ENCODE assay signal across 8 cellular contexts in the genomic region with DNA sequence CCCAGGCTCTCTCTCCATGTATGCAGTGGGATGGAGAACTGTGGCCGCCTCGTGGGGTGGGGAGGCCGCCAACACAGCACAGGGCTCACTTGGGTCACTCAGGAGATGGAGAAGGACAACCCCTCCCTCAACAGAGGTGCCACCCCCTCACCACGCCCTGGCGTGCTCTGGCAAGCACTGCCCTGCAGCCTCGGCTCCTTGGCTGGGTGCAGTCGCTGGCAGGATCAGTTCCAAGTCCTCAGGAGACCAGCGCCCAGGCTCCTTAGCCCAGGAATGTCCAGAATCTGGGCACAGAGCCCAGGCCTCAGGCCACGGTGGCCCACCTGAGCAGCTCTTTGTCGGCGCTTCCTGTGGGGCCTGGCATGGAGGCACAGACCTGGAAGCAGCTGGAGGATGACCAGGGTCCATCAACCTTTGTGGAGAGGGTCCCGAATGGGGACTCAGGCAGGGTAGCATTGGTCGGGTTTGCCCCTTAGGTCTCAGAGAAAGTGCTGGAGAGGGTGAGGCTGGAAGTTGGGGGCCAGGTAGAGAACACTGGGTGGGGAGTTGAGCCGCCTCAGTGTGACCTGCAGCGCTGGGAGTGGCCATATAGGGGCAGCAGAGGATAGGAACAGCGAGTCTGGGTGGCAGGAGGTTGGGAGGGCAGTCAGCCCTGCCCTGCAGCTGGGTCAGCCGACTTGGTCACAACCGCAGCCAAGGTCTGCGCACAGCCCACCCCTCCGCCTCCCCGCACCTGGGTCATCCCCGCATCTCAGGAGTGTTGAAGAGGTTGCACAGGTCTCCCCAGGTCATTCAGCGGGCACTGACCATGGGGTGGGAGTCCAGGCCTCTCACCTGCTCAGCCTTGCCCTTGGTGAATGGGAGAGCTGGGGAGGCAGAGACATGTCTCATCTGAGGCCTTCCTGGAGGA. TPM values are rescaled to one million over a fixed set of nuclear protein-coding genes. Genes with fewer than 3 reads are reported as not detected.
DNase-seq lines count a peak whose midpoint lies in the region; ATAC-seq, FAIRE-seq and TF ChIP-seq lines count a peak whose summit lies in the region.

No MANE protein-coding gene starts in this region.

- peak overlapping the region; percentile 35 for H3K9ac ChIP-seq in keratinocyte (ENCODE audit: control insufficient read depth, extremely low read depth, insufficient read depth, low read length)

- no peaks in the 10 kb centered on the region for H3K9me3 Mint-ChIP-seq in Caco-2 (ENCODE audit: unreplicated experiment)
- no peaks in the 10 kb centered on the region for H3K9me3 Mint-ChIP-seq in MCF 10A (ENCODE audit: unreplicated experiment)

- POLR2A ChIA-PET in Caco-2 (lab: Charles Lee), result no interaction called here
- POLR2A ChIA-PET in MCF 10A (lab: Yijun Ruan, JAX), result interaction anchor here (0.5 to 1.9 kb wide), 5 partner anchors 19 to 101 kb away, joined by 3 to 13 read pairs (median 3); a partner anchor contains a TSS

- H3K9me3 ChIP-seq in Caco-2 (peaks cover 4% of the 10 kb centered on the region; the same call in 1 of the 2 replicates), keratinocyte (ENCODE audit: control insufficient read depth, low read depth, low read length) (no peaks in the 10 kb centered on the region)

- no peak overlapping the region for H3K27ac ChIP-seq in keratinocyte (ENCODE audit: control insufficient read depth, insufficient read depth, low read length)

- dilution Hi-C loops in keratinocyte (cut with MboI; ENCODE audit: extremely low pct_ligation_motif_present, low sequenced_read_pairs), result no loop called here

- H3K27ac Mint-ChIP-seq in Caco-2 (ENCODE audit: unreplicated experiment) (peak overlapping the region; percentile 60), MCF 10A (ENCODE audit: low read depth, unreplicated experiment) (peak overlapping the region; percentile 82)

- H3K36me3 ChIP-seq in Caco-2 (ENCODE audit: control insufficient read depth, insufficient read depth, low read length) (no peaks in the 10 kb centered on the region), keratinocyte (ENCODE audit: control insufficient read depth in 2 of 2, extremely low read depth in 1 of 2, insufficient read depth in 2 of 2, low read length in 2 of 2) (no peaks in the 10 kb centered on the region)

- peak; percentile 82 for FAIRE-seq in keratinocyte (lab: Jason Lieb, UNC)

- H3K9me1 ChIP-seq in keratinocyte (ENCODE audit: control insufficient read depth, extremely low read depth, insufficient read depth, low read length), result no peaks in the 10 kb centered on the region

- BruUV-seq in Caco-2 (replicated peaks; lab: Mats Ljungman, UMichigan), result no TSS peak
- no TSS peak for BruUV-seq in MCF 10A (replicated peaks; lab: Mats Ljungman, UMichigan)

- H3K4me1 ChIP-seq in Caco-2 (peaks cover 18% of the 10 kb centered on the region; the same call in 1 of the 2 replicates), keratinocyte (ENCODE audit: control insufficient read depth, extremely low read depth, insufficient read depth, low read length) (peaks cover 10% of the 10 kb centered on the region)

- intact Hi-C loops in Caco-2 (cut with micrococcal nuclease; ENCODE audit: unreplicated experiment), result loop anchor here (1.0 to 2.0 kb wide), 2 partner anchors 58 to 69 kb away; no protein-coding TSS in a partner anchor
- intact Hi-C loops in MCF 10A (cut with micrococcal nuclease), result loop anchor here (1.0 to 5.0 kb wide), 2 partner anchors 56 to 207 kb away; a partner anchor contains a TSS

- CTCF ChIA-PET in Caco-2 (lab: Charles Lee) (interaction anchor here (0.5 to 2.4 kb wide), 7 partner anchors 9 to 128 kb away, joined by 3 to 51 read pairs (median 4); a partner anchor contains a TSS), MCF 10A (lab: Yijun Ruan, JAX) (interaction anchor here (0.6 to 2.8 kb wide), 23 partner anchors 9 to 332 kb away, joined by 3 to 23 read pairs (median 5); a partner anchor contains a TSS)

- peak overlapping the region; percentile 54 for H3K4me2 ChIP-seq in keratinocyte (ENCODE audit: control insufficient read depth, extremely low read depth, insufficient read depth, low read depth, low read length)

- H3K4me1 Mint-ChIP-seq in Caco-2 (ENCODE audit: low read depth, unreplicated experiment) (peaks cover 25% of the 10 kb centered on the region), MCF 10A (ENCODE audit: insufficient read depth, unreplicated experiment) (peaks cover 32% of the 10 kb centered on the region)

- H3K27me3 Mint-ChIP-seq in Caco-2 (ENCODE audit: insufficient read depth, unreplicated experiment) (no peaks in the 10 kb centered on the region), MCF 10A (ENCODE audit: insufficient read depth, unreplicated experiment) (no peaks in the 10 kb centered on the region)

- in situ Hi-C loops in SK-MEL-5 (cut with HindIII; ENCODE audit: low pct_unique_long_range_greater_than_20kb, low sequenced_read_pairs), result no loop called here

- no peaks in the 10 kb centered on the region for H3K27me3 ChIP-seq in Caco-2 (replicated peaks; ENCODE audit: control insufficient read depth, insufficient read depth, low read length)
- no peaks in the 10 kb centered on the region for H3K27me3 ChIP-seq in keratinocyte (ENCODE audit: control insufficient read depth, extremely low read depth, insufficient read depth, low read length)

- H3K4me3 Mint-ChIP-seq in Caco-2 (ENCODE audit: unreplicated experiment) (no peak overlapping the region), MCF 10A (ENCODE audit: unreplicated experiment) (peak overlapping the region; percentile 56)

- peak; percentile 69 to 81 for DNase-seq in Caco-2
- DNase-seq in SK-MEL-5 (ENCODE audit: low read depth, low spot score), result peak; percentile 76
- peak; percentile 88 for DNase-seq in MCF 10A (ENCODE audit: unreplicated experiment)
- DNase-seq in keratinocyte (ENCODE audit: low read depth, low spot score), result peak; percentile 53
- DNase-seq in stimulated activated CD4-positive, alpha-beta T cell treated with anti-CD3 and anti-CD28 coated beads, Interleukin-15, amount 100 ng/mL, for 24 hours, result peak; percentile 63

- no peaks in the 10 kb centered on the region for H3K79me2 ChIP-seq in keratinocyte (ENCODE audit: control insufficient read depth, insufficient read depth, low read length)

- H3K4me3 ChIP-seq in Caco-2 (ENCODE audit: low read depth, low read length) (no peak overlapping the region), keratinocyte (ENCODE audit: control insufficient read depth in 2 of 3, extremely low read depth in 1 of 3, insufficient read depth in 2 of 3, low read depth in 1 of 3, low read length in 3 of 3) (no peak overlapping the region)

- H3K36me3 Mint-ChIP-seq in Caco-2 (ENCODE audit: insufficient read depth, unreplicated experiment) (peaks cover 10% of the 10 kb centered on the region), MCF 10A (ENCODE audit: insufficient read depth, unreplicated experiment) (peaks cover 7% of the 10 kb centered on the region)

- ATAC-seq in HG03175 (IDR thresholded peaks at IDR 0.05; ENCODE audit: unreplicated experiment) (peak; percentile 43), GM21723 (IDR thresholded peaks at IDR 0.05; ENCODE audit: unreplicated experiment) (no peak), GM21619 (IDR thresholded peaks at IDR 0.05; ENCODE audit: unreplicated experiment) (no peak)

- no peaks in the 10 kb centered on the region for H4K20me1 ChIP-seq in keratinocyte (ENCODE audit: control insufficient read depth, extremely low read depth, insufficient read depth, low read length)

- peak; percentile 88 to 93 for TF ChIP-seq CTCF in Caco-2 (IDR thresholded peaks at IDR 0.05; ENCODE audit: insufficient read depth in 1 of 2, low read depth in 1 of 2, low read length in 1 of 2, severe bottlenecking in 1 of 2, unreplicated experiment in 1 of 2)
- TF ChIP-seq CTCF in MCF 10A (IDR thresholded peaks at IDR 0.05; ENCODE audit: unreplicated experiment), result peak; percentile 93
- TF ChIP-seq CTCF in keratinocyte (optimal IDR thresholded peaks at IDR 0.05 in 1 of 3, IDR thresholded peaks at IDR 0.05 in 1 of 3, conservative IDR thresholded peaks at IDR 0.05 in 1 of 3; ENCODE audit: extremely low read depth in 1 of 3, insufficient read depth in 2 of 3, low read length in 3 of 3), result peak; percentile 92 to 99 (median 94)

- peak overlapping the region; percentile 89 for H2AFZ ChIP-seq in keratinocyte (ENCODE audit: control insufficient read depth, low read length)

RNA-seq across cellular contexts. Expression of a gene that starts 8.2 kb away (rescaled TPM):
- 7.0 and 8.6 TPM in 2 replicates for total RNA-seq in Caco-2 (2022)
- 0.03 and 0.05 TPM in 2 replicates for total RNA-seq in SK-MEL-5 (2014; rRNA removed; shearing (Covaris generic))
- 0.08 and 0.40 TPM in 2 replicates for polyA plus RNA-seq in SK-MEL-5 (2015; cell fraction: cytosol; rRNA removed)
- polyA plus RNA-seq in SK-MEL-5 (2015; cell fraction: nucleus; rRNA removed), result 0.83 and 1.5 TPM in 2 replicates
- total RNA-seq in MCF 10A (2022), result 13.3 and 32.8 TPM in 2 replicates
- 0.01 to 0.10 TPM (median 0.03 TPM) in 3 replicates for polyA plus RNA-seq in keratinocyte
- polyA plus RNA-seq in keratinocyte (2011; ENCODE audit: low read depth), result not detected
- 0.02 and 0.04 TPM in 2 replicates for polyA plus RNA-seq in keratinocyte (2011; cell fraction: cytosol; rRNA removed)
- 0.31 and 0.34 TPM in 2 replicates for polyA plus RNA-seq in keratinocyte (2011; cell fraction: nucleus; rRNA removed)
- polyA plus RNA-seq in keratinocyte (2012; ENCODE audit: low replicate concordance), result 0.14 TPM in 1 of 2 replicates, not detected in the other
- polyA minus RNA-seq in keratinocyte, result 0.16 to 0.40 TPM in 2 of 3 replicates, not detected in the other
- polyA minus RNA-seq in keratinocyte (2011; cell fraction: cytosol; rRNA and poly(A)+ RNA removed), result not detected
- 0.74 and 1.0 TPM in 2 replicates for polyA minus RNA-seq in keratinocyte (2011; cell fraction: nucleus; rRNA and poly(A)+ RNA removed)

RNA-seq across cellular contexts. Expression of a gene that starts 55.4 kb away (rescaled TPM):
- total RNA-seq in Caco-2 (2022) (0.51 and 0.66 TPM in 2 replicates), MCF 10A (2022) (31.5 and 34.6 TPM in 2 replicates)
- 0.13 TPM in 1 of 2 replicates, not detected in the other for total RNA-seq in SK-MEL-5 (2014; rRNA removed; shearing (Covaris generic))
- 0.05 TPM in 1 of 2 replicates, not detected in the other for polyA plus RNA-seq in SK-MEL-5 (2015; cell fraction: cytosol; rRNA removed)
- not detected in 2 replicates for polyA plus RNA-seq in SK-MEL-5 (2015; cell fraction: nucleus; rRNA removed)
- polyA plus RNA-seq in keratinocyte, result not detected in 3 replicates
- not detected for polyA plus RNA-seq in keratinocyte (2011; ENCODE audit: low read depth)
- not detected in 2 replicates for polyA plus RNA-seq in keratinocyte (2011; cell fraction: cytosol; rRNA removed)
- polyA plus RNA-seq in keratinocyte (2011; cell fraction: nucleus; rRNA removed), result not detected in 2 replicates
- not detected in 2 replicates for polyA plus RNA-seq in keratinocyte (2012; ENCODE audit: low replicate concordance)
- polyA minus RNA-seq in keratinocyte, result not detected in 3 replicates
- not detected for polyA minus RNA-seq in keratinocyte (2011; cell fraction: cytosol; rRNA and poly(A)+ RNA removed)
- polyA minus RNA-seq in keratinocyte (2011; cell fraction: nucleus; rRNA and poly(A)+ RNA removed), result not detected in 2 replicates

Comparison
In these comparisons a context has a peak if more than half of its experiments do, and no peak if none do; other contexts are left out.
1. RNA of a gene that starts 55.4 kb away (total RNA-seq): 31.5 to 34.6 TPM in MCF 10A; 0.51 to 0.66 TPM in Caco-2 and 0.13 TPM in SK-MEL-5; every median in the first group is over 10 times any median in the second.
2. Peak in every context shown above with its lines, with median percentiles within 50 percentile points of each other: DNase-seq and CTCF ChIP-seq.